ENCODE assay signal across 26 cellular contexts in the genomic region with DNA sequence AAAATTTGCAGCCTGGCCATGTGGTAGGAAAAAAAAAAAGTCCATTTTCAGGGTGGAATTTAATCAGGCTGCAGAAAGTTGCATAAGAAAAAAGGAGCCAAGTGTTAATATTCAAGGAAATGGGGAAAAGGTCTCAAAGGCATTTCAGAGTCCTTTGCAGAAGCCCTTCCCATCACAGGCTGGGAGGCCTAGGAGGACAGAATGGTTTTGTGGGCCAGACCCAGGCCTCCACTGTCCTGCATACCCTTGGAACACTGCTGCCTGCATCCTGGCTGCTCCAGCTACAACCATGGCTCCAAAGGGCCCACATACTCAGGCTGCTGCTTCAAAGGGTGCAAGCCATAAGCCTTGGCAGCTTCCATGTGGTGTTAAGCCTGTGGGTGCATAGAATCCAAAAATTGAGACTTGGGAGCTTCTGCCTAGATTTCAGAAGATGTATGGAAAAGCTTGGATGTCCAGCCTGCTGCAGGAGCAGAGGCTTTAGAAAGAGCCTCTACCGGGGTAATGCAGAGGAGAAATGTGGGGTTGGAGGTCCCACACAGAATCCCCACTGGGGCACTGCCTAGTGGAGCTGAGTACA.
DNase-seq lines count a peak whose midpoint lies in the region; ATAC-seq and TF ChIP-seq lines count a peak whose summit lies in the region.
"Had no signal": no experiment of that assay in that cellular context is flagged by ENCODE, and none has a peak within 500 bp of the region (broad histone marks: within the 10 kb centered on the region; RNA-seq: fewer than 3 reads in every experiment).

No MANE protein-coding gene starts in this region.

- no peaks in the 10 kb centered on the region for H3K36me3 Mint-ChIP-seq in activated CD4-positive, alpha-beta T cell treated with anti-CD3 and anti-CD28 coated beads, Interleukin-2, amount 10 ng/mL, durations not matched to agents 24 days and 14 days (ENCODE audit: low read depth)
- peaks cover 31% of the 10 kb centered on the region for H3K36me3 Mint-ChIP-seq in WTC11
- peaks cover 13% of the 10 kb centered on the region for H3K36me3 Mint-ChIP-seq in nephron progenitor cell (ENCODE audit: low read depth)

- intact Hi-C loops in activated CD4-positive, alpha-beta T cell treated with anti-CD3 and anti-CD28 coated beads, Interleukin-2, amount 10 ng/mL, durations not matched to agents 24 days and 14 days (cut with micrococcal nuclease) = no loop called here

- H3K4me3 Mint-ChIP-seq in activated CD4-positive, alpha-beta T cell treated with anti-CD3 and anti-CD28 coated beads, Interleukin-2, amount 10 ng/mL, durations not matched to agents 24 days and 14 days = no peak overlapping the region
- H3K4me3 Mint-ChIP-seq in stimulated activated naive CD8-positive, alpha-beta T cell treated with anti-CD3 and anti-CD28 coated beads, Interleukin-15, amount 100 ng/mL, for 72 hours = no peak overlapping the region
- H3K4me3 Mint-ChIP-seq in WTC11 (no peak overlapping the region), nephron progenitor cell (no peak overlapping the region)
- H3K4me3 Mint-ChIP-seq: CD4-positive, alpha-beta memory T cell had no signal

- H3K27ac Mint-ChIP-seq in activated CD4-positive, alpha-beta T cell treated with anti-CD3 and anti-CD28 coated beads, Interleukin-2, amount 10 ng/mL, durations not matched to agents 24 days and 14 days = no peak overlapping the region
- H3K27ac Mint-ChIP-seq in stimulated activated naive CD8-positive, alpha-beta T cell treated with anti-CD3 and anti-CD28 coated beads, Interleukin-15, amount 100 ng/mL, for 72 hours = no peak overlapping the region
- H3K27ac Mint-ChIP-seq in WTC11 = no peak overlapping the region
- no peak overlapping the region for H3K27ac Mint-ChIP-seq in nephron progenitor cell
- H3K27ac Mint-ChIP-seq: CD4-positive, alpha-beta memory T cell had no signal

- CTCF ChIA-PET in WTC11 (lab: Charles Lee) = no interaction called here

- POLR2A ChIA-PET in WTC11 (lab: Charles Lee) = no interaction called here

- no peak for ATAC-seq in stimulated activated naive CD8-positive, alpha-beta T cell treated with anti-CD3 and anti-CD28 coated beads, Interleukin-15, Interleukin-2, amounts not matched to agents 100 U/mL and 50 U/mL, for 24 hours
- no peak for ATAC-seq in stimulated activated naive CD8-positive, alpha-beta T cell treated with anti-CD3 and anti-CD28 coated beads, Interleukin-15, amount 100 ng/mL, for 72 hours
- ATAC-seq in WTC11 = no peak
- ATAC-seq: GM12878, Right ventricle myocardium inferior, SK-N-SH treated with all-trans-retinoic acid at 6 μM for 48 hours had no signal

- peak; percentile 15 for DNase-seq in activated CD4-positive, alpha-beta T cell treated with anti-CD3 and anti-CD28 coated beads for 48 hours
- no peak for DNase-seq in activated CD4-positive, alpha-beta T cell treated with anti-CD3 and anti-CD28 coated beads, Interleukin-2, amount 10 ng/mL, durations not matched to agents 24 days and 14 days
- peak; percentile 20 for DNase-seq in stimulated activated naive CD8-positive, alpha-beta T cell treated with anti-CD3 and anti-CD28 coated beads, Interleukin-15, Interleukin-2, amounts not matched to agents 100 U/mL and 50 U/mL, for 24 hours
- DNase-seq in stimulated activated naive CD8-positive, alpha-beta T cell treated with anti-CD3 and anti-CD28 coated beads, Interleukin-15, amount 100 ng/mL, for 72 hours = no peak
- DNase-seq in WTC11 (ENCODE audit: low spot score) (peak; percentile 16), nephron progenitor cell (peak; percentile 3), UCSD-AML1 (lab: John Stamatoyannopoulos, UW; ENCODE audit: unreplicated experiment) (no peak), middle frontal gyrus (ENCODE audit: extremely low spot score, low spot score) (no peak)
- DNase-seq: C1 segment of cervical spinal cord; CD4-positive, alpha-beta memory T cell; COR-L47; DMS79; EL; GDM1; HCEC 1CT; Karpas-422; NCI-H1105; NCI-H1436 treated with DMSO at 0.1 percent for 48 hours; NCI-H187 treated with DMSO at 0.1 percent for 48 hours; NCI-H2107; NCI-H524; NCI-H748 treated with DMSO at 0.1 percent for 48 hours; PC-9 had no signal

- TF ChIP-seq CTCF in WTC11 (IDR thresholded peaks at IDR 0.05) (no peak), nephron progenitor cell (IDR thresholded peaks at IDR 0.05) (no peak)

- H3K9me3 Mint-ChIP-seq in activated CD4-positive, alpha-beta T cell treated with anti-CD3 and anti-CD28 coated beads, Interleukin-2, amount 10 ng/mL, durations not matched to agents 24 days and 14 days = peaks cover 18% of the 10 kb centered on the region
- peaks cover 15 to 36% of the 10 kb centered on the region in 2 donors for H3K9me3 Mint-ChIP-seq in stimulated activated naive CD8-positive, alpha-beta T cell treated with anti-CD3 and anti-CD28 coated beads, Interleukin-15, amount 100 ng/mL, for 72 hours
- peaks cover 51% of the 10 kb centered on the region for H3K9me3 Mint-ChIP-seq in WTC11
- peaks cover 36% of the 10 kb centered on the region for H3K9me3 Mint-ChIP-seq in nephron progenitor cell

- H3K4me1 Mint-ChIP-seq in activated CD4-positive, alpha-beta T cell treated with anti-CD3 and anti-CD28 coated beads, Interleukin-2, amount 10 ng/mL, durations not matched to agents 24 days and 14 days = no peaks in the 10 kb centered on the region
- H3K4me1 Mint-ChIP-seq in stimulated activated naive CD8-positive, alpha-beta T cell treated with anti-CD3 and anti-CD28 coated beads, Interleukin-15, amount 100 ng/mL, for 72 hours = no peaks in the 10 kb centered on the region
- H3K4me1 Mint-ChIP-seq in WTC11 (no peaks in the 10 kb centered on the region), nephron progenitor cell (no peaks in the 10 kb centered on the region)
- H3K4me1 Mint-ChIP-seq: CD4-positive, alpha-beta memory T cell had no signal

- H3K27me3 Mint-ChIP-seq in activated CD4-positive, alpha-beta T cell treated with anti-CD3 and anti-CD28 coated beads, Interleukin-2, amount 10 ng/mL, durations not matched to agents 24 days and 14 days = no peaks in the 10 kb centered on the region
- no peaks in the 10 kb centered on the region for H3K27me3 Mint-ChIP-seq in stimulated activated naive CD8-positive, alpha-beta T cell treated with anti-CD3 and anti-CD28 coated beads, Interleukin-15, amount 100 ng/mL, for 72 hours
- H3K27me3 Mint-ChIP-seq in WTC11 (ENCODE audit: low read depth) = peaks cover 2% of the 10 kb centered on the region; the same call in 1 of the 2 replicates
- no peaks in the 10 kb centered on the region for H3K27me3 Mint-ChIP-seq in nephron progenitor cell (ENCODE audit: low read depth, poor library complexity)
- H3K27me3 Mint-ChIP-seq: CD4-positive, alpha-beta memory T cell had no signal

TF ChIP-seq in WTC11, 78 proteins besides CTCF, POLR2A, EP300 and RAD21 (continues in another document):
- TF ChIP-seq ZNF423 (CRISPR knock-in tag; IDR thresholded peaks at IDR 0.05) (no peak), SMAD3 (CRISPR knock-in tag; IDR thresholded peaks at IDR 0.05; ENCODE audit: borderline replicate concordance) (no peak), TEAD4 (CRISPR knock-in tag; IDR thresholded peaks at IDR 0.05) (no peak), JAZF1 (CRISPR knock-in tag; IDR thresholded peaks at IDR 0.05) (no peak), PRRX2 (CRISPR knock-in tag; IDR thresholded peaks at IDR 0.05) (no peak), EMX1 (CRISPR knock-in tag; IDR thresholded peaks at IDR 0.05) (no peak), MXD4 (CRISPR knock-in tag; IDR thresholded peaks at IDR 0.05; ENCODE audit: borderline replicate concordance) (no peak)
- TF ChIP-seq, protein P1, sequence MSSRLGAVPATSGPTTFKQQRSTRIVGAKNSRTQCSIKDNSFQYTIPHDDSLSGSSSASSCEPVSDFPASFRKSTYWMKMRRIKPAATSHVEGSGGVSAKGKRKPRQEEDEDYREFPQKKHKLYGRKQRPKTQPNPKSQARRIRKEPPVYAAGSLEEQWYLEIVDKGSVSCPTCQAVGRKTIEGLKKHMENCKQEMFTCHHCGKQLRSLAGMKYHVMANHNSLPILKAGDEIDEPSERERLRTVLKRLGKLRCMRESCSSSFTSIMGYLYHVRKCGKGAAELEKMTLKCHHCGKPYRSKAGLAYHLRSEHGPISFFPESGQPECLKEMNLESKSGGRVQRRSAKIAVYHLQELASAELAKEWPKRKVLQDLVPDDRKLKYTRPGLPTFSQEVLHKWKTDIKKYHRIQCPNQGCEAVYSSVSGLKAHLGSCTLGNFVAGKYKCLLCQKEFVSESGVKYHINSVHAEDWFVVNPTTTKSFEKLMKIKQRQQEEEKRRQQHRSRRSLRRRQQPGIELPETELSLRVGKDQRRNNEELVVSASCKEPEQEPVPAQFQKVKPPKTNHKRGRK (CRISPR knock-in tag; IDR thresholded peaks at IDR 0.05; ENCODE audit: borderline replicate concordance) = no peak
- TF ChIP-seq, protein P2, sequence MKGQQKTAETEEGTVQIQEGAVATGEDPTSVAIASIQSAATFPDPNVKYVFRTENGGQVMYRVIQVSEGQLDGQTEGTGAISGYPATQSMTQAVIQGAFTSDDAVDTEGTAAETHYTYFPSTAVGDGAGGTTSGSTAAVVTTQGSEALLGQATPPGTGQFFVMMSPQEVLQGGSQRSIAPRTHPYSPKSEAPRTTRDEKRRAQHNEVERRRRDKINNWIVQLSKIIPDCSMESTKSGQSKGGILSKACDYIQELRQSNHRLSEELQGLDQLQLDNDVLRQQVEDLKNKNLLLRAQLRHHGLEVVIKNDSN (CRISPR knock-in tag; IDR thresholded peaks at IDR 0.05) = no peak
- TF ChIP-seq, protein P3, sequence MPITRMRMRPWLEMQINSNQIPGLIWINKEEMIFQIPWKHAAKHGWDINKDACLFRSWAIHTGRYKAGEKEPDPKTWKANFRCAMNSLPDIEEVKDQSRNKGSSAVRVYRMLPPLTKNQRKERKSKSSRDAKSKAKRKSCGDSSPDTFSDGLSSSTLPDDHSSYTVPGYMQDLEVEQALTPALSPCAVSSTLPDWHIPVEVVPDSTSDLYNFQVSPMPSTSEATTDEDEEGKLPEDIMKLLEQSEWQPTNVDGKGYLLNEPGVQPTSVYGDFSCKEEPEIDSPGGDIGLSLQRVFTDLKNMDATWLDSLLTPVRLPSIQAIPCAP (CRISPR knock-in tag; IDR thresholded peaks at IDR 0.05) = no peak

Comparison
In these comparisons a context has a peak if more than half of its experiments do, and no peak if none do; other contexts are left out.
1. DNase-seq: peak in activated CD4-positive, alpha-beta T cell treated with anti-CD3 and anti-CD28 coated beads for 48 hours (single experiment), stimulated activated naive CD8-positive, alpha-beta T cell treated with anti-CD3 and anti-CD28 coated beads, Interleukin-15, Interleukin-2, amounts not matched to agents 100 U/mL and 50 U/mL, for 24 hours (single experiment), WTC11 (single experiment) and nephron progenitor cell (single experiment); none in activated CD4-positive, alpha-beta T cell treated with anti-CD3 and anti-CD28 coated beads, Interleukin-2, amount 10 ng/mL, durations not matched to agents 24 days and 14 days (single experiment), stimulated activated naive CD8-positive, alpha-beta T cell treated with anti-CD3 and anti-CD28 coated beads, Interleukin-15, amount 100 ng/mL, for 72 hours (0 of 2), UCSD-AML1 (single experiment) and middle frontal gyrus (single experiment).